ENCODE assay signal across 17 cellular contexts in the genomic region with DNA sequence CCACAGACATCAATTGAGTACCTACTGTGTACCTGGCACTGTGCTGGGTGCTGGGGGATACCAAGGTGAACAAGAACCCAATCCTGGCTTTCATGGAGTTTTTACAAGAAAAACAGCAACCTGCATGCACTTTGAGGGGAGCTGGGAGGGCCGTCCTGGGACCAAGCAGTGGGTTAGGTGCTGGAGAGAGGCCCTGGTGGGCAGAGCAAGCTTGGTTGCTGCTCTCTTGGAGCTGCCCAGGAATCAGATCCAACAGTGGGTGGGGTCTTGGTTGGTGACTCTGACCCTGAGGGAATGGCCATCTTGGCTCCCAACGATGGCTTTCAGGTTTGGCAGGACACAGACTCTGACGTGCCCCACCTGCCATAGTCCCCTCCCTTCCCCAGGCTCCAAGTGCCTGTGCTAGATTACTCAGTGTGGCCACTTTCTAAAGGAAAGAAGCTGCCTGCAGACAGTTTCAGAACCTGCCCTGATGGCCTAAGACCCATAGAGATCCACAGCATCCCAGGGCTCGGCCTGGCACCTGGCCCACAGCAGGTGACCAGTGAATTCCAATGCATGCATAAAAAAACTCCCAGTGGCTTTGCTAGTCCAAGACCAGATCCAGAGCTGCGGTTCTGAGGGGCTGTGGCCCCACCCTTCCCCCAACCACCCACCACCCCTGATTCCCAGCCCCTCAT.
A peak's percentile ranks its signal among the peaks of the same experiment; 100 is the strongest.
DNase-seq lines count a peak whose midpoint lies in the region; ATAC-seq and TF ChIP-seq lines count a peak whose summit lies in the region.
"Had no signal": no experiment of that assay in that cellular context is flagged by ENCODE, and none has a peak within 500 bp of the region (broad histone marks: within the 10 kb centered on the region; RNA-seq: fewer than 3 reads in every experiment).

No MANE protein-coding gene starts in this region.

- 71 to 73% methylated on average over 5 of the region's 5 CpGs for WGBS in heart right ventricle, 2 donors
- no CpG with 5 or more reads among the region's 5 CpGs for WGBS in neuronal stem cell (ENCODE audit: extremely low coverage in 2 of 2, insufficient read length in 2 of 2, insufficient replicate concordance in 1 of 2), 2 donors

- H3K27me3 ChIP-seq in heart right ventricle = no peaks in the 10 kb centered on the region
- H3K27me3 ChIP-seq in neuronal stem cell (ENCODE audit: control insufficient read depth in 3 of 3, insufficient read depth in 3 of 3, low read depth in 1 of 3, low read length in 3 of 3) = no peaks in the 10 kb centered on the region

- peak overlapping the region; percentile 1 for H2BK5ac ChIP-seq in neuronal stem cell (ENCODE audit: low read length)

- no peak overlapping the region for H3K4ac ChIP-seq in neuronal stem cell (ENCODE audit: low read length)

- no peak overlapping the region for H4K8ac ChIP-seq in neuronal stem cell (ENCODE audit: low read depth, low read length)

- H3K9me3 ChIP-seq in heart right ventricle (no peaks in the 10 kb centered on the region), KOPT-K1 (ENCODE audit: insufficient read depth, low read length, poor library complexity, severe bottlenecking) (no peaks in the 10 kb centered on the region), neuronal stem cell (replicated peaks in 1 of 2; ENCODE audit: control insufficient read depth in 2 of 2, insufficient read depth in 1 of 2, low read depth in 1 of 2, low read length in 2 of 2) (peaks cover 4 to 6% of the 10 kb centered on the region in 2 donors)
- H3K9me3 ChIP-seq: A549, BLaER1 had no signal

- no peak overlapping the region for H2BK15ac ChIP-seq in neuronal stem cell (ENCODE audit: low read length)

- H3K36me3 ChIP-seq in heart right ventricle (peaks cover 0 to 73% (median 13%) of the 10 kb centered on the region in 9 donors), KOPT-K1 (ENCODE audit: insufficient read depth, low read length) (peaks cover 72% of the 10 kb centered on the region), neuronal stem cell (replicated peaks in 1 of 2; ENCODE audit: control insufficient read depth in 2 of 2, insufficient read depth in 2 of 2, low read length in 2 of 2) (peaks cover 17 to 20% of the 10 kb centered on the region in 2 donors)
- H3K36me3 ChIP-seq: BLaER1 had no signal

- no peak overlapping the region for H2AK5ac ChIP-seq in neuronal stem cell (ENCODE audit: low read depth, low read length)

- H3K14ac ChIP-seq in neuronal stem cell (ENCODE audit: low read length) = no peak overlapping the region

- H2AFZ ChIP-seq in neuronal stem cell (ENCODE audit: low read length) = no peak overlapping the region

- H3K79me1 ChIP-seq in neuronal stem cell (ENCODE audit: low read depth, low read length) = peaks cover 3% of the 10 kb centered on the region

- no peak overlapping the region for H4K91ac ChIP-seq in neuronal stem cell (ENCODE audit: low read depth, low read length, poor library complexity)

- ATAC-seq in Right ventricle myocardium inferior (no peak), heart right ventricle (no peak), esophagus mucosa (peak; percentile 53), HG02870 (IDR thresholded peaks at IDR 0.05; ENCODE audit: unreplicated experiment) (no peak)
- ATAC-seq: A549 had no signal

- no peak overlapping the region for H3K9ac ChIP-seq in neuronal stem cell (ENCODE audit: low read depth, low read length, poor library complexity)
- H3K9ac ChIP-seq: BLaER1 had no signal

- no peak overlapping the region for H3K18ac ChIP-seq in neuronal stem cell (ENCODE audit: low read length)

- intact Hi-C loops in Right ventricle myocardium inferior (cut with DNase I) = no loop called here
- intact Hi-C loops in heart right ventricle (cut with DNase I) = loop anchor here in 1 of 10 donors (5.0 kb wide), 1 partner anchor 87 kb away; no protein-coding TSS in a partner anchor

- H3K4me1 ChIP-seq in heart right ventricle = peaks cover 3 to 28% (median 15%) of the 10 kb centered on the region in 9 donors
- peaks cover 8 to 9% of the 10 kb centered on the region in 2 donors for H3K4me1 ChIP-seq in neuronal stem cell (ENCODE audit: control insufficient read depth in 2 of 2, insufficient read depth in 1 of 2, low read depth in 1 of 2, low read length in 2 of 2)
- H3K4me1 ChIP-seq: A549 had no signal

- H3K4me3 ChIP-seq in heart right ventricle (no peak overlapping the region), neuronal stem cell (ENCODE audit: low read length in 2 of 2) (no peak overlapping the region)
- H3K4me3 ChIP-seq: A549, BLaER1 had no signal

- no peak overlapping the region for H2BK12ac ChIP-seq in neuronal stem cell (ENCODE audit: low read length)

- H2BK120ac ChIP-seq in neuronal stem cell (ENCODE audit: low read depth, low read length) = no peak overlapping the region

- H3K23ac ChIP-seq in neuronal stem cell (ENCODE audit: low read depth, low read length, poor library complexity) = no peak overlapping the region

- no peak for TF ChIP-seq CTCF in heart right ventricle (IDR thresholded peaks at IDR 0.05)

- H3K27ac ChIP-seq in heart right ventricle = peak overlapping the region in 1 of 10 donors; percentile 9
- peak overlapping the region; percentile 46 for H3K27ac ChIP-seq in KOPT-K1 (ENCODE audit: low read depth, low read length, poor library complexity, severe bottlenecking)
- no peak overlapping the region for H3K27ac ChIP-seq in neuronal stem cell (replicated peaks; ENCODE audit: low read length)
- H3K27ac ChIP-seq: 22Rv1, A549, BLaER1 had no signal

- no peak overlapping the region for H3K4me2 ChIP-seq in neuronal stem cell (ENCODE audit: insufficient read depth, low read length, poor library complexity, severe bottlenecking)
- H3K4me2 ChIP-seq: A549 had no signal

- DNase-seq in Right ventricle myocardium inferior (ENCODE audit: missing footprints) = peak; percentile 55
- DNase-seq in heart right ventricle = no peak
- DNase-seq in neuronal stem cell (ENCODE audit: low spot score) = no peak
- DNase-seq in AG20443 (ENCODE audit: low spot score) = no peak
- DNase-seq in MV-4-11 (lab: John Stamatoyannopoulos, UW) = no peak
- DNase-seq: CD4-positive, alpha-beta memory T cell; DMS153; DMS79 treated with DMSO at 0.1 percent for 48 hours; GF-D8; GOT3; H9 had no signal
